10 cellular contexts compared by ENCODE assay signal in genomic region chr5:64594601-64595518, GRCh38.
DNase-seq lines count a peak whose midpoint lies in the region; ATAC-seq and TF ChIP-seq lines count a peak whose summit lies in the region.
"Had no signal": no experiment of that assay in that cellular context is flagged by ENCODE, and none has a peak within 500 bp of the region (broad histone marks: within the 10 kb centered on the region; RNA-seq: fewer than 3 reads in every experiment).

No MANE protein-coding gene starts in this region.

- H3K9ac ChIP-seq in subcutaneous abdominal adipose tissue (ENCODE audit: low read length in 5 of 5), result peak overlapping the region in 1 of 5 donors; percentile 14

- H3K9me3 ChIP-seq in SJCRH30 (replicated peaks), result no peaks in the 10 kb centered on the region
- H3K9me3 ChIP-seq in subcutaneous abdominal adipose tissue (ENCODE audit: control insufficient read depth in 5 of 5, low read length in 5 of 5), result no peaks in the 10 kb centered on the region
- H3K9me3 ChIP-seq: suprapubic skin had no signal

- H3K27me3 Mint-ChIP-seq in glutamatergic neuron (ENCODE audit: unreplicated experiment), result peaks cover 2% of the 10 kb centered on the region
- H3K27me3 Mint-ChIP-seq in CD14-positive monocyte (ENCODE audit: low read depth in 3 of 3), result peaks cover 4 to 6% (median 5%) of the 10 kb centered on the region in 3 donors

- H3K9me3 Mint-ChIP-seq in glutamatergic neuron (ENCODE audit: unreplicated experiment), result no peaks in the 10 kb centered on the region
- H3K9me3 Mint-ChIP-seq in CD14-positive monocyte, result peaks cover 0 to 1% (median 0%) of the 10 kb centered on the region in 7 donors

- H3K4me1 Mint-ChIP-seq in glutamatergic neuron (ENCODE audit: low read depth, unreplicated experiment) (peaks cover 3% of the 10 kb centered on the region), CD14-positive monocyte (no peaks in the 10 kb centered on the region)

- H3K27ac Mint-ChIP-seq in glutamatergic neuron (ENCODE audit: unreplicated experiment), result no peak overlapping the region
- H3K27ac Mint-ChIP-seq in CD14-positive monocyte, result peak overlapping the region in 1 of 7 donors; percentile 47

- no peak overlapping the region for H3K27ac ChIP-seq in SJCRH30
- H3K27ac ChIP-seq in subcutaneous abdominal adipose tissue (ENCODE audit: low read depth, low read length), result peak overlapping the region; percentile 34
- H3K27ac ChIP-seq: epithelial cell of prostate, suprapubic skin had no signal

- no peaks in the 10 kb centered on the region for H3K36me3 ChIP-seq in SJCRH30
- H3K36me3 ChIP-seq in subcutaneous abdominal adipose tissue (ENCODE audit: control insufficient read depth in 5 of 5, insufficient read depth in 5 of 5, low read length in 5 of 5), result no peaks in the 10 kb centered on the region
- H3K36me3 ChIP-seq: suprapubic skin had no signal

- H3K27me3 ChIP-seq in SJCRH30 (no peaks in the 10 kb centered on the region), subcutaneous abdominal adipose tissue (ENCODE audit: control insufficient read depth in 5 of 5, insufficient read depth in 4 of 5, low read length in 5 of 5) (no peaks in the 10 kb centered on the region)
- H3K27me3 ChIP-seq: suprapubic skin had no signal

- peak; percentile 31 for TF ChIP-seq CTCF in glutamatergic neuron (IDR thresholded peaks at IDR 0.05; ENCODE audit: partially characterized antibody, unreplicated experiment)
- no peak for TF ChIP-seq CTCF in CD14-positive monocyte (IDR thresholded peaks at IDR 0.05)

- intact Hi-C loops in CD14-positive monocyte (cut with micrococcal nuclease), result no loop called here

- H3K4me3 ChIP-seq in SJCRH30, result no peak overlapping the region
- H3K4me3 ChIP-seq in subcutaneous abdominal adipose tissue (ENCODE audit: low read depth in 1 of 5, low read length in 5 of 5), result no peak overlapping the region
- H3K4me3 ChIP-seq: suprapubic skin had no signal

- no peak for ATAC-seq in GM19452 (IDR thresholded peaks at IDR 0.05; ENCODE audit: unreplicated experiment)

- peak in 2 of 3 experiments; percentile 4 to 38 for DNase-seq in NCI-H1417 (lab: John Stamatoyannopoulos, UW)
- no peak for DNase-seq in NCI-H1417 treated with DMSO at 0.1 percent for 48 hours (lab: John Stamatoyannopoulos, UW)
- peak; percentile 19 to 38 for DNase-seq in SJCRH30
- no peak for DNase-seq in glutamatergic neuron
- DNase-seq in activated CD8-positive, alpha-beta memory T cell treated with anti-CD3 and anti-CD28 coated beads for 24 hours, result no peak
- no peak for DNase-seq in CD14-positive monocyte (ENCODE audit: low spot score)

- no peak overlapping the region for H3K4me3 Mint-ChIP-seq in glutamatergic neuron (ENCODE audit: unreplicated experiment)
- H3K4me3 Mint-ChIP-seq in CD14-positive monocyte, result no peak overlapping the region

- no peaks in the 10 kb centered on the region for H3K4me1 ChIP-seq in SJCRH30
- H3K4me1 ChIP-seq in subcutaneous abdominal adipose tissue (ENCODE audit: control insufficient read depth in 5 of 5, insufficient read depth in 5 of 5, low read length in 5 of 5), result peaks cover 3 to 19% (median 9%) of the 10 kb centered on the region in 5 donors
- H3K4me1 ChIP-seq: suprapubic skin had no signal

- H3K36me3 Mint-ChIP-seq in glutamatergic neuron (ENCODE audit: unreplicated experiment), result no peaks in the 10 kb centered on the region
- no peaks in the 10 kb centered on the region for H3K36me3 Mint-ChIP-seq in CD14-positive monocyte

Comparison
In these comparisons a context has a peak if more than half of its experiments do, and no peak if none do; other contexts are left out.
1. DNase-seq: peak in NCI-H1417 (2 of 3) and SJCRH30 (2 of 2); none in NCI-H1417 treated with DMSO at 0.1 percent for 48 hours (single experiment), glutamatergic neuron (single experiment), activated CD8-positive, alpha-beta memory T cell treated with anti-CD3 and anti-CD28 coated beads for 24 hours (single experiment) and CD14-positive monocyte (single experiment).